Comparison of ENCODE assay signal across 30 cellular contexts in genomic region chr21:31491617-31492016, GRCh38.
"Had no signal": no experiment of that assay in that cellular context is flagged by ENCODE, and none has a peak within 500 bp of the region (broad histone marks: within the 10 kb centered on the region; RNA-seq: fewer than 3 reads in every experiment).

No MANE protein-coding gene starts in this region.

- H3K36me3 ChIP-seq: brain microvascular endothelial cell, gastrocnemius medialis, heart left ventricle had no signal

- H3K4me3 Mint-ChIP-seq: activated CD4-positive, alpha-beta memory T cell treated with anti-CD3 and anti-CD28 coated beads, Interleukin-2, amount 10 ng/mL, durations not matched to agents 7 days and 5 days; activated CD4-positive, alpha-beta T cell treated with anti-CD3 and anti-CD28 coated beads, Interleukin-2, amount 10 ng/mL, durations not matched to agents 7 days and 5 days; activated naive CD4-positive, alpha-beta T cell treated with anti-CD3 and anti-CD28 coated beads, Interleukin-2, amount 10 ng/mL, durations not matched to agents 7 days and 5 days; activated naive CD8-positive, alpha-beta T cell treated with anti-CD3 and anti-CD28 coated beads, Interleukin-2, amount 10 ng/mL, durations not matched to agents 7 days and 5 days; activated T-cell treated with anti-CD3 and anti-CD28 coated beads, Interleukin-2, amount 50 U/mL, for 24 hours; activated T-cell treated with anti-CD3 and anti-CD28 coated beads, Interleukin-2, amount 50 U/mL, for 72 hours; central memory CD8-positive, alpha-beta T cell; dendritic cell treated with granulocyte-macrophage colony-stimulating factor and Interleukin-4, amounts not matched to agents 40 ng/mL and 50 ng/mL, for 4 days; endodermal cell; WTC11 had no signal

- H3K27ac ChIP-seq: brain microvascular endothelial cell, coronary artery, dorsolateral prefrontal cortex, foreskin keratinocyte, gastrocnemius medialis, heart left ventricle, VCaP had no signal

- DNase-seq: activated CD4-positive, alpha-beta memory T cell treated with anti-CD3 and anti-CD28 coated beads, Interleukin-2, amount 10 ng/mL, durations not matched to agents 7 days and 5 days; activated CD4-positive, alpha-beta T cell treated with anti-CD3 and anti-CD28 coated beads for 1 hour; activated CD4-positive, alpha-beta T cell treated with anti-CD3 and anti-CD28 coated beads for 4 hours; activated CD4-positive, alpha-beta T cell treated with anti-CD3 and anti-CD28 coated beads, Interleukin-2, amount 10 ng/mL, durations not matched to agents 7 days and 5 days; activated CD4-positive, alpha-beta T cell treated with anti-CD3 and anti-CD28 coated beads, Interleukin-2, amount 50 U/mL, for 4 hours; activated CD8-positive, alpha-beta memory T cell treated with anti-CD3 and anti-CD28 coated beads, Interleukin-2, amount 50 U/mL, for 48 hours; activated gamma-delta T cell; activated naive CD4-positive, alpha-beta T cell; activated naive CD4-positive, alpha-beta T cell treated with anti-CD3 and anti-CD28 coated beads, Interleukin-2, amount 10 ng/mL, durations not matched to agents 7 days and 5 days; activated naive CD8-positive, alpha-beta T cell treated with anti-CD3 and anti-CD28 coated beads, Interleukin-2, amount 10 ng/mL, durations not matched to agents 7 days and 5 days; activated T-cell treated with anti-CD3 and anti-CD28 coated beads for 4 hours; activated T-cell treated with anti-CD3 and anti-CD28 coated beads, Interleukin-2, amount 50 U/mL, for 24 hours; activated T-cell treated with anti-CD3 and anti-CD28 coated beads, Interleukin-2, amount 50 U/mL, for 72 hours; amniotic stem cell; anterior cingulate cortex; brain microvascular endothelial cell; dorsolateral prefrontal cortex; effector memory CD4-positive, alpha-beta T cell; endodermal cell; foreskin keratinocyte; gastrocnemius medialis; glutamatergic neuron; heart left ventricle; T-helper 2 cell had no signal

- H3K9me3 Mint-ChIP-seq: activated naive CD4-positive, alpha-beta T cell treated with anti-CD3 and anti-CD28 coated beads, Interleukin-2, amount 10 ng/mL, durations not matched to agents 7 days and 5 days; activated naive CD4-positive, alpha-beta T cell treated with anti-CD3 and anti-CD28 coated beads, Interleukin-2, amount 50 U/mL, for 72 hours; activated naive CD8-positive, alpha-beta T cell treated with anti-CD3 and anti-CD28 coated beads, Interleukin-2, amount 10 ng/mL, durations not matched to agents 7 days and 5 days; activated T-cell treated with anti-CD3 and anti-CD28 coated beads, Interleukin-2, amount 50 U/mL, for 24 hours; activated T-cell treated with anti-CD3 and anti-CD28 coated beads, Interleukin-2, amount 50 U/mL, for 72 hours; central memory CD8-positive, alpha-beta T cell; dendritic cell treated with granulocyte-macrophage colony-stimulating factor and Interleukin-4, amounts not matched to agents 40 ng/mL and 50 ng/mL, for 4 days; endodermal cell had no signal

- H3K27ac Mint-ChIP-seq: activated CD4-positive, alpha-beta memory T cell treated with anti-CD3 and anti-CD28 coated beads, Interleukin-2, amount 10 ng/mL, durations not matched to agents 7 days and 5 days; activated CD4-positive, alpha-beta T cell treated with anti-CD3 and anti-CD28 coated beads, Interleukin-2, amount 10 ng/mL, durations not matched to agents 7 days and 5 days; activated naive CD4-positive, alpha-beta T cell treated with anti-CD3 and anti-CD28 coated beads, Interleukin-2, amount 10 ng/mL, durations not matched to agents 7 days and 5 days; activated naive CD4-positive, alpha-beta T cell treated with anti-CD3 and anti-CD28 coated beads, Interleukin-2, amount 50 U/mL, for 72 hours; activated naive CD8-positive, alpha-beta T cell treated with anti-CD3 and anti-CD28 coated beads, Interleukin-2, amount 10 ng/mL, durations not matched to agents 7 days and 5 days; activated T-cell treated with anti-CD3 and anti-CD28 coated beads, Interleukin-2, amount 50 U/mL, for 24 hours; activated T-cell treated with anti-CD3 and anti-CD28 coated beads, Interleukin-2, amount 50 U/mL, for 72 hours; dendritic cell treated with granulocyte-macrophage colony-stimulating factor and Interleukin-4, amounts not matched to agents 40 ng/mL and 50 ng/mL, for 4 days; endodermal cell had no signal

- H3K4me1 Mint-ChIP-seq: activated CD4-positive, alpha-beta memory T cell treated with anti-CD3 and anti-CD28 coated beads, Interleukin-2, amount 10 ng/mL, durations not matched to agents 7 days and 5 days; central memory CD8-positive, alpha-beta T cell had no signal

- H3K27me3 ChIP-seq: brain microvascular endothelial cell, dorsolateral prefrontal cortex, foreskin keratinocyte, gastrocnemius medialis, heart left ventricle had no signal

- H3K27me3 Mint-ChIP-seq: activated CD4-positive, alpha-beta T cell treated with anti-CD3 and anti-CD28 coated beads, Interleukin-2, amount 10 ng/mL, durations not matched to agents 7 days and 5 days; activated T-cell treated with anti-CD3 and anti-CD28 coated beads, Interleukin-2, amount 50 U/mL, for 24 hours had no signal

- H3K9me3 ChIP-seq: gastrocnemius medialis, heart left ventricle had no signal

- H3K4me3 ChIP-seq: coronary artery, dorsolateral prefrontal cortex, gastrocnemius medialis, heart left ventricle had no signal

- H3K36me3 Mint-ChIP-seq: WTC11 had no signal

- H3K4me1 ChIP-seq: foreskin keratinocyte, gastrocnemius medialis, heart left ventricle had no signal
